ENCODE assay signal across 19 cellular contexts in the genomic region with DNA sequence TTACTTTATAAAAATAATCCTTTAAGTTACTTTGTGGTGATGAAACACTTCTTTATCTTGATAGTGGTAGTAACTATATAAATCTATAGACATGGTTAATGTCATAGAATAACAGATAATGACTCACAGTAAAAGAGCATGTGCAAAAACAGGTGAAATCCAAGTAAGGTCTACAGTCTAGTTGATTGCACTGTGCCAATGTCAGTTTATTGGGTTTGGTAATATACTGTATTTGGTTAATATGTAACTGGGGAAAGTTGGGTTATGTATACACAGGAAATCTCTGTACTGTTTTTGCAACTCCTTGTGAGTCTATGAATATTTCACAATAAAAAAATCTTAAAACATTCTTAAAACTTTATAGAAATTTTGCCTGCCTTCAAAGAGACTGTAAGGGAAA.
A peak's percentile ranks its signal among the peaks of the same experiment; 100 is the strongest.
DNase-seq lines count a peak whose midpoint lies in the region; ATAC-seq and TF ChIP-seq lines count a peak whose summit lies in the region.
"Had no signal": no experiment of that assay in that cellular context is flagged by ENCODE, and none has a peak within 500 bp of the region (broad histone marks: within the 10 kb centered on the region; RNA-seq: fewer than 3 reads in every experiment).

No MANE protein-coding gene starts in this region.

- peak; percentile 88 for ATAC-seq in left colon
- ATAC-seq in GM19455 (IDR thresholded peaks at IDR 0.05; ENCODE audit: unreplicated experiment), result no peak
- ATAC-seq in GM21786 (IDR thresholded peaks at IDR 0.05; ENCODE audit: unreplicated experiment), result no peak
- ATAC-seq: CD8-positive, alpha-beta T cell; HCT116; HepG2 had no signal

- intact Hi-C loops in left colon (cut with DNase I, micrococcal nuclease), result no loop called here

- peak; percentile 34 for DNase-seq in DMS53 (lab: John Stamatoyannopoulos, UW)
- no peak for DNase-seq in left colon
- no peak for DNase-seq in NCI-H510A treated with DMSO at 0.1 percent for 48 hours (lab: John Stamatoyannopoulos, UW)
- DNase-seq in DMS 273 treated with DMSO at 0.1 percent for 48 hours (lab: John Stamatoyannopoulos, UW), result no peak
- DNase-seq: 8988T; Calu3; CD8-positive, alpha-beta T cell; DMS79 treated with DMSO at 0.1 percent for 48 hours; GF-D8; GOT3; H7; HFFc6; KBM-7 had no signal

- no peak for TF ChIP-seq CTCF in VCaP (conservative IDR thresholded peaks at IDR 0.05)

- H3K27ac ChIP-seq in VCaP, result peak overlapping the region; percentile 26
- H3K27ac ChIP-seq: BLaER1 treated with 17β-estradiol and CSF1 and Interleukin-3, amounts not matched to agents 10 nM and 100 nM had no signal
